7 cellular contexts compared by ENCODE assay signal in the genomic region with DNA sequence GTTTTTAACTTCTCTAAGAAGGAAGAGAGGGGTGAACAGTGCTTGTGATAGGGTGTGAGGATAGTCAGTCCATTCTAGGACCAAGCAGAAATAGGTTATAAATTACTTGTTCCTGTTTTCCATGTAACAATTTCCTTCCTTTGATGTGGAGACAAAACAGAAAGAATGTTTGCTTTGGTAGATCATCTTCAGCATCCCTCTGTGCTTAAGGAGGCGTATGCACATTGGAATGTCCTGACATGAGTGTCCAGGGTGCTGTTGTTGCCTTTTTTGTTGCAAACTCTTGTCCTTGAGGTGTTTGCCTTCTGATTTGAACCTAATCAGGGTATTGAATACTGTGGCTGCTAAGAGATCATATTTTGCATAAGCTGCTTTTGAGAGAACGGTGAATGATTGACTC. TPM values are rescaled to one million over a fixed set of nuclear protein-coding genes. Genes with fewer than 3 reads are reported as not detected.
A peak's percentile ranks its signal among the peaks of the same experiment; 100 is the strongest.
DNase-seq lines count a peak whose midpoint lies in the region; FAIRE-seq and TF ChIP-seq lines count a peak whose summit lies in the region.
"Not testable (repeated sequence)": the region's sequence is repeated elsewhere in the genome, so short reads cannot be mapped to it uniquely, and the experiment has no call there.

No MANE protein-coding gene starts in this region.

- peak overlapping the region; percentile 39 for H3K27ac Mint-ChIP-seq in activated CD4-positive, alpha-beta T cell treated with anti-CD3 and anti-CD28 coated beads, Interleukin-2, amount 10 ng/mL, durations not matched to agents 24 days and 14 days

- H4K8ac ChIP-seq in mesenchymal stem cell (ENCODE audit: low read length), result not testable (repeated sequence)

- not testable (repeated sequence) for H2BK120ac ChIP-seq in mesenchymal stem cell (ENCODE audit: low read depth, low read length)

- H3K36me3 Mint-ChIP-seq in activated CD4-positive, alpha-beta T cell treated with anti-CD3 and anti-CD28 coated beads, Interleukin-2, amount 10 ng/mL, durations not matched to agents 24 days and 14 days (ENCODE audit: low read depth), result not testable (repeated sequence)

- not testable (repeated sequence) for H2BK5ac ChIP-seq in mesenchymal stem cell (ENCODE audit: low read depth, low read length, poor library complexity, severe bottlenecking)

- FAIRE-seq in endothelial cell of umbilical vein (lab: Jason Lieb, UNC), result peak; percentile 24

- not testable (repeated sequence) for H3K79me2 ChIP-seq in PC-9 (ENCODE audit: low read depth); endothelial cell of umbilical vein (ENCODE audit: control insufficient read depth, insufficient read depth, low read length)

- peaks cover 21% of the 10 kb centered on the region for H3K4me1 Mint-ChIP-seq in activated CD4-positive, alpha-beta T cell treated with anti-CD3 and anti-CD28 coated beads, Interleukin-2, amount 10 ng/mL, durations not matched to agents 24 days and 14 days

- not testable (repeated sequence) for H2BK15ac ChIP-seq in mesenchymal stem cell (ENCODE audit: low read depth, poor library complexity, severe bottlenecking)

- H2BK12ac ChIP-seq in mesenchymal stem cell (ENCODE audit: low read length in 2 of 2), result not testable (repeated sequence)

- H4K20me1 ChIP-seq in PC-9 (ENCODE audit: insufficient read depth); endothelial cell of umbilical vein (replicated peaks; ENCODE audit: control insufficient read depth, extremely low read depth, insufficient read depth, low read length): not testable (repeated sequence)

- in situ Hi-C loops in ACHN (cut with HindIII; ENCODE audit: low pct_ligation_motif_present, low pct_unique_long_range_greater_than_20kb, low sequenced_read_pairs), result not testable (repeated sequence)

- H3K9me3 ChIP-seq in PC-9 (ENCODE audit: insufficient read depth, low read depth); endothelial cell of umbilical vein (replicated peaks; ENCODE audit: control insufficient read depth, insufficient read depth, low read length); mesenchymal stem cell (ENCODE audit: control insufficient read depth, low read length): not testable (repeated sequence)

- TSS peak; percentile 26 for BruUV-seq in PC-9 (replicated peaks; lab: Mats Ljungman, UMichigan)
- BruUV-seq in endothelial cell of umbilical vein (replicated peaks; lab: Mats Ljungman, UMichigan), result not testable (repeated sequence)

- H3K27ac ChIP-seq in PC-9 (peak overlapping the region; percentile 57), mesenchymal stem cell (ENCODE audit: low read length, poor library complexity, severe bottlenecking) (peak overlapping the region; percentile 82)
- H3K27ac ChIP-seq in endothelial cell of umbilical vein (ENCODE audit: insufficient read depth, low read depth, low read length), result not testable (repeated sequence)

- H3K36me3 ChIP-seq in PC-9 (ENCODE audit: low read depth); endothelial cell of umbilical vein (ENCODE audit: control insufficient read depth in 2 of 2, extremely low read depth in 1 of 2, insufficient read depth in 2 of 2, low read length in 2 of 2); mesenchymal stem cell (ENCODE audit: control insufficient read depth in 1 of 2, insufficient read depth in 2 of 2, low read depth in 1 of 2, low read length in 2 of 2): not testable (repeated sequence)

- not testable (repeated sequence) for H4K91ac ChIP-seq in mesenchymal stem cell (ENCODE audit: low read length)

- DNase-seq in ACHN (peak; percentile 69), PC-9 (peak in 1 of 2 experiments; percentile 61), astrocyte of the hippocampus (ENCODE audit: low read depth, low spot score) (peak; percentile 42), islet precursor cell (peak; percentile 40), mesenchymal stem cell (peak; percentile 26)
- not testable (repeated sequence) for DNase-seq in activated CD4-positive, alpha-beta T cell treated with anti-CD3 and anti-CD28 coated beads, Interleukin-2, amount 10 ng/mL, durations not matched to agents 24 days and 14 days; endothelial cell of umbilical vein (ENCODE audit: low read depth, low spot score)

- WGBS in mesenchymal stem cell, result 78% methylated on average over 1 of the region's 2 CpGs

- H3K9me2 ChIP-seq in PC-9 (ENCODE audit: insufficient read depth), result not testable (repeated sequence)

- H3K79me1 ChIP-seq in mesenchymal stem cell (replicated peaks; ENCODE audit: low read length, poor library complexity, severe bottlenecking), result not testable (repeated sequence)

- peak overlapping the region; percentile 54 for H3K4me2 ChIP-seq in PC-9
- H3K4me2 ChIP-seq in endothelial cell of umbilical vein (ENCODE audit: insufficient read depth, low read length); mesenchymal stem cell (ENCODE audit: low read length, poor library complexity, severe bottlenecking): not testable (repeated sequence)

- dilution Hi-C loops in endothelial cell of umbilical vein (cut with MboI; ENCODE audit: extremely low pct_ligation_motif_present, low sequenced_read_pairs), result not testable (repeated sequence)

- not testable (repeated sequence) for H3K14ac ChIP-seq in mesenchymal stem cell (ENCODE audit: low read length in 2 of 2)

- peaks cover 48% of the 10 kb centered on the region for H3K4me1 ChIP-seq in PC-9 (replicated peaks; ENCODE audit: insufficient read depth)
- not testable (repeated sequence) for H3K4me1 ChIP-seq in endothelial cell of umbilical vein (ENCODE audit: control insufficient read depth, extremely low read depth, insufficient read depth, low read length); mesenchymal stem cell (ENCODE audit: control insufficient read depth, insufficient read depth, low read depth, low read length)

- TF ChIP-seq POLR2A in endothelial cell of umbilical vein (IDR thresholded peaks at IDR 0.05; ENCODE audit: low read depth, low read length), result not testable (repeated sequence)

- H3K4me3 Mint-ChIP-seq in activated CD4-positive, alpha-beta T cell treated with anti-CD3 and anti-CD28 coated beads, Interleukin-2, amount 10 ng/mL, durations not matched to agents 24 days and 14 days, result not testable (repeated sequence)

- H3K9me3 Mint-ChIP-seq in activated CD4-positive, alpha-beta T cell treated with anti-CD3 and anti-CD28 coated beads, Interleukin-2, amount 10 ng/mL, durations not matched to agents 24 days and 14 days, result not testable (repeated sequence)

- H3K18ac ChIP-seq in mesenchymal stem cell (ENCODE audit: low read depth in 1 of 2, low read length in 2 of 2), result not testable (repeated sequence)

- not testable (repeated sequence) for H3K9ac ChIP-seq in endothelial cell of umbilical vein (replicated peaks; ENCODE audit: extremely low read depth, insufficient read depth, low read length); mesenchymal stem cell (ENCODE audit: low read length)

- peaks cover 21% of the 10 kb centered on the region for H3F3A ChIP-seq in PC-9 (ENCODE audit: insufficient read depth, low read depth)

- H3K27me3 Mint-ChIP-seq in activated CD4-positive, alpha-beta T cell treated with anti-CD3 and anti-CD28 coated beads, Interleukin-2, amount 10 ng/mL, durations not matched to agents 24 days and 14 days, result not testable (repeated sequence)

- POLR2A ChIA-PET in PC-9 (lab: Charles Lee; ENCODE audit: unreplicated experiment); endothelial cell of umbilical vein (lab: Charles Lee): not testable (repeated sequence)

- not testable (repeated sequence) for TF ChIP-seq CTCF in PC-9 (conservative IDR thresholded peaks at IDR 0.05); endothelial cell of umbilical vein (IDR thresholded peaks at IDR 0.05; ENCODE audit: extremely low read depth in 1 of 2, insufficient read depth in 1 of 2, low read depth in 1 of 2, low read length in 2 of 2)

- not testable (repeated sequence) for H3K27me3 ChIP-seq in PC-9 (ENCODE audit: insufficient read depth, low read depth); endothelial cell of umbilical vein (ENCODE audit: control insufficient read depth in 2 of 2, insufficient read depth in 2 of 2, low read length in 2 of 2); mesenchymal stem cell (ENCODE audit: control insufficient read depth in 1 of 2, insufficient read depth in 1 of 2, low read length in 2 of 2)

- not testable (repeated sequence) for H3K4me3 ChIP-seq in PC-9; endothelial cell of umbilical vein (replicated peaks in 1 of 3; ENCODE audit: insufficient read depth in 1 of 3, low read depth in 1 of 3, low read length in 3 of 3); mesenchymal stem cell (ENCODE audit: insufficient read depth in 1 of 2, low read depth in 1 of 2, low read length in 2 of 2)

- not testable (repeated sequence) for H3K23ac ChIP-seq in mesenchymal stem cell (ENCODE audit: low read length in 2 of 2)

- intact Hi-C loops in PC-9 (cut with micrococcal nuclease; ENCODE audit: unreplicated experiment), result loop anchor here (5.0 kb wide), 1 partner anchor 198 kb away; no protein-coding TSS in a partner anchor
- intact Hi-C loops in activated CD4-positive, alpha-beta T cell treated with anti-CD3 and anti-CD28 coated beads, Interleukin-2, amount 10 ng/mL, durations not matched to agents 24 days and 14 days (cut with micrococcal nuclease); endothelial cell of umbilical vein (cut with micrococcal nuclease): not testable (repeated sequence)

- not testable (repeated sequence) for H2AFZ ChIP-seq in PC-9; endothelial cell of umbilical vein (ENCODE audit: low read depth, low read length); mesenchymal stem cell (ENCODE audit: low read depth, low read length)

- CTCF ChIA-PET in PC-9 (lab: Charles Lee); endothelial cell of umbilical vein (lab: Charles Lee): not testable (repeated sequence)

- not testable (repeated sequence) for H3K9me1 ChIP-seq in endothelial cell of umbilical vein (replicated peaks; ENCODE audit: control insufficient read depth, extremely low read depth, insufficient read depth, low read length)

- not testable (repeated sequence) for H3K4ac ChIP-seq in mesenchymal stem cell (ENCODE audit: low read depth in 1 of 2, low read length in 2 of 2)

- H2AK5ac ChIP-seq in mesenchymal stem cell (ENCODE audit: low read length, severe bottlenecking), result not testable (repeated sequence)

RNA-seq across cellular contexts. Expression of gene DDX11, which starts 23.5 kb away (rescaled TPM):
- total RNA-seq in PC-9 (2021), result 191 and 196 TPM in 2 replicates
- 161 and 186 TPM in 2 replicates for total RNA-seq in activated CD4-positive, alpha-beta T cell treated with anti-CD3 and anti-CD28 coated beads, Interleukin-2, amount 10 ng/mL, durations not matched to agents 24 days and 14 days
- total RNA-seq in endothelial cell of umbilical vein, result 71.4 and 78.3 TPM in 2 replicates
- 19.4 and 20.8 TPM in 2 replicates for polyA plus RNA-seq in endothelial cell of umbilical vein
- polyA plus RNA-seq in endothelial cell of umbilical vein (2011; cell fraction: cytosol; rRNA removed), result 12.3 and 14.9 TPM in 2 replicates
- 201 and 241 TPM in 2 replicates for polyA plus RNA-seq in endothelial cell of umbilical vein (2011; cell fraction: nucleus; rRNA removed)
- 13.7 and 19.9 TPM in 2 replicates for polyA plus RNA-seq in endothelial cell of umbilical vein (2012)
- polyA minus RNA-seq in endothelial cell of umbilical vein, result 31.8 and 48.0 TPM in 2 replicates
- polyA minus RNA-seq in endothelial cell of umbilical vein (2011; cell fraction: cytosol; rRNA and poly(A)+ RNA removed), result 30.7 TPM
- 46.6 and 65.3 TPM in 2 replicates for polyA minus RNA-seq in endothelial cell of umbilical vein (2011; cell fraction: nucleus; rRNA and poly(A)+ RNA removed)
- polyA plus RNA-seq in mesenchymal stem cell (2013, experiment 1 of 2), result 7.9 TPM
- 6.7 TPM for polyA plus RNA-seq in mesenchymal stem cell (2013, experiment 2 of 2)
